In the genomic region with DNA sequence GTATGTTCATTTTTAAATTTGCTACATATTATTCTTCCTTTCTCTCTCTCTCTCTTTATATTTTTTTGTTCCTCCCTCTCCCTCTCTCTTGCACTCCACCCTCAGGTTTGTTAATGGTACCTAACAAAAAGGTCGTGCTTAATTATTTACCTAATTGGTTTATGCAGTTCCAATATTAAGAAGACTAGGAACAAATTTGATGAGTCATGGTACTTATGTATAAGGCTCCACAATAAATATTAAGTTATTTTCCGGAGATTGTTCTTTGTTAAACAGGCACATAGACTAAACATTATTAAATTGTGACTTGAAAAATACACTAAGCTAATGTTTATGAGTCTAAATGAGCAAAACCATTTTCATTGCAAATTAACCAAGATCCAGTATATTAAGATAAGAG, we compare ENCODE assay signal across 26 cellular contexts.
"Had no signal": no experiment of that assay in that cellular context is flagged by ENCODE, and none has a peak within 500 bp of the region (broad histone marks: within the 10 kb centered on the region; RNA-seq: fewer than 3 reads in every experiment).

No MANE protein-coding gene starts in this region.

- DNase-seq: dermis blood vessel endothelial cell; dorsolateral prefrontal cortex; effector CD4-positive, alpha-beta T cell; effector memory CD4-positive, alpha-beta T cell; erythroblast; esophagus squamous epithelium; foreskin fibroblast; foreskin melanocyte; gastrocnemius medialis; glutamatergic neuron; head of caudate nucleus; heart right ventricle; hippocampal formation; left cardiac atrium; left lung; left ventricle myocardium superior; lower lobe of right lung; mesenchymal stem cell; mucosa of descending colon; naive thymus-derived CD4-positive, alpha-beta T cell had no signal

- H3K27ac ChIP-seq: coronary artery, dorsolateral prefrontal cortex, epithelial cell of prostate, esophagus squamous epithelium, gastrocnemius medialis, heart right ventricle, left lung, lower lobe of right lung had no signal

- FAIRE-seq: endothelial cell of umbilical vein, islet of Langerhans, keratinocyte had no signal

- H3K4me3 ChIP-seq: coronary artery, dorsolateral prefrontal cortex, esophagus squamous epithelium, gastrocnemius medialis, heart right ventricle, left lung, lower lobe of right lung, mucosa of descending colon had no signal

- ATAC-seq: esophagus mucosa; gastrocnemius medialis; heart right ventricle; left cardiac atrium; left lung; left ventricle myocardium superior; lower lobe of right lung; mucosa of descending colon; naive thymus-derived CD4-positive, alpha-beta T cell had no signal

- H3K27me3 ChIP-seq: dorsolateral prefrontal cortex, esophagus squamous epithelium, gastrocnemius medialis, heart right ventricle, left lung had no signal

- H3K4me1 ChIP-seq: esophagus squamous epithelium, gastrocnemius medialis, heart right ventricle, left lung, lower lobe of right lung had no signal

- H3K36me3 ChIP-seq: esophagus squamous epithelium, gastrocnemius medialis, heart right ventricle, left lung, lower lobe of right lung had no signal

- H3K9me3 ChIP-seq: gastrocnemius medialis had no signal
